ENCODE assay signal across 1 cellular context in the genomic region with DNA sequence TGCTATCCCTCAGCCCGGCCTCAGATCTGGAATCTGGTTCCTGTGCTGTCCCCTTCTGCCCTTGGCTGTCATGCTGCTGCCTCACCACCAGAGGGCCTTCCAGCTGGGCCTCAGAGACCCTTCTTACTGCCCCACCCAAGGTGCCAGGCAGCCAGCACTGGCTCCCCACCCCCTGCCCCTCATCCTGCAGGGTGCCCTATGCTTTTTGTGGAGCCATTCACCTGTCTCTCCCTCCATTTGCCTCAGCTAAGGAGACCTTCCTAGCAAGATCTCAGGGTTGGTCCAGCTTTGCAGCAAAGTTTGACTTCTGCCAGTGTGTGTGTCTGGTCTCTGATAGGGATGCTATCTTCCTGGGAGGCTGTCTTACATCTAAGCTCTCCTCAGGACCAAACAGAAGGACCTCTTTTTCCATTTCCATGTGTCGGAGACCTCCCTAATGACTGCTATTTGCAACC.
A peak's percentile ranks its signal among the peaks of the same experiment; 100 is the strongest.
TF ChIP-seq lines count a peak whose summit lies in the region.

No MANE protein-coding gene starts in this region.

TF ChIP-seq in GM12878, 131 proteins besides CTCF, POLR2A, EP300 and RAD21:
- TF ChIP-seq YY1 (IDR thresholded peaks at IDR 0.05; ENCODE audit: low read depth, low read length) (0 out of 2 replicates have a peak, but pooled peaks have one; percentile 19), IRF4 (IDR thresholded peaks at IDR 0.05; ENCODE audit: low read depth, low read length) (no peak), SMC3 (IDR thresholded peaks at IDR 0.05; ENCODE audit: borderline replicate concordance, low read length) (peak; percentile 75), PAX8 (IDR thresholded peaks at IDR 0.05) (no peak)
- TF ChIP-seq, protein P1, sequence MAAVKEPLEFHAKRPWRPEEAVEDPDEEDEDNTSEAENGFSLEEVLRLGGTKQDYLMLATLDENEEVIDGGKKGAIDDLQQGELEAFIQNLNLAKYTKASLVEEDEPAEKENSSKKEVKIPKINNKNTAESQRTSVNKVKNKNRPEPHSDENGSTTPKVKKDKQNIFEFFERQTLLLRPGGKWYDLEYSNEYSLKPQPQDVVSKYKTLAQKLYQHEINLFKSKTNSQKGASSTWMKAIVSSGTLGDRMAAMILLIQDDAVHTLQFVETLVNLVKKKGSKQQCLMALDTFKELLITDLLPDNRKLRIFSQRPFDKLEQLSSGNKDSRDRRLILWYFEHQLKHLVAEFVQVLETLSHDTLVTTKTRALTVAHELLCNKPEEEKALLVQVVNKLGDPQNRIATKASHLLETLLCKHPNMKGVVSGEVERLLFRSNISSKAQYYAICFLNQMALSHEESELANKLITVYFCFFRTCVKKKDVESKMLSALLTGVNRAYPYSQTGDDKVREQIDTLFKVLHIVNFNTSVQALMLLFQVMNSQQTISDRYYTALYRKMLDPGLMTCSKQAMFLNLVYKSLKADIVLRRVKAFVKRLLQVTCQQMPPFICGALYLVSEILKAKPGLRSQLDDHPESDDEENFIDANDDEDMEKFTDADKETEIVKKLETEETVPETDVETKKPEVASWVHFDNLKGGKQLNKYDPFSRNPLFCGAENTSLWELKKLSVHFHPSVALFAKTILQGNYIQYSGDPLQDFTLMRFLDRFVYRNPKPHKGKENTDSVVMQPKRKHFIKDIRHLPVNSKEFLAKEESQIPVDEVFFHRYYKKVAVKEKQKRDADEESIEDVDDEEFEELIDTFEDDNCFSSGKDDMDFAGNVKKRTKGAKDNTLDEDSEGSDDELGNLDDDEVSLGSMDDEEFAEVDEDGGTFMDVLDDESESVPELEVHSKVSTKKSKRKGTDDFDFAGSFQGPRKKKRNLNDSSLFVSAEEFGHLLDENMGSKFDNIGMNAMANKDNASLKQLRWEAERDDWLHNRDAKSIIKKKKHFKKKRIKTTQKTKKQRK (IDR thresholded peaks at IDR 0.05; ENCODE audit: low read depth, low read length), result no peak
